ENCODE assay signal across 1 cellular context in the genomic region with DNA sequence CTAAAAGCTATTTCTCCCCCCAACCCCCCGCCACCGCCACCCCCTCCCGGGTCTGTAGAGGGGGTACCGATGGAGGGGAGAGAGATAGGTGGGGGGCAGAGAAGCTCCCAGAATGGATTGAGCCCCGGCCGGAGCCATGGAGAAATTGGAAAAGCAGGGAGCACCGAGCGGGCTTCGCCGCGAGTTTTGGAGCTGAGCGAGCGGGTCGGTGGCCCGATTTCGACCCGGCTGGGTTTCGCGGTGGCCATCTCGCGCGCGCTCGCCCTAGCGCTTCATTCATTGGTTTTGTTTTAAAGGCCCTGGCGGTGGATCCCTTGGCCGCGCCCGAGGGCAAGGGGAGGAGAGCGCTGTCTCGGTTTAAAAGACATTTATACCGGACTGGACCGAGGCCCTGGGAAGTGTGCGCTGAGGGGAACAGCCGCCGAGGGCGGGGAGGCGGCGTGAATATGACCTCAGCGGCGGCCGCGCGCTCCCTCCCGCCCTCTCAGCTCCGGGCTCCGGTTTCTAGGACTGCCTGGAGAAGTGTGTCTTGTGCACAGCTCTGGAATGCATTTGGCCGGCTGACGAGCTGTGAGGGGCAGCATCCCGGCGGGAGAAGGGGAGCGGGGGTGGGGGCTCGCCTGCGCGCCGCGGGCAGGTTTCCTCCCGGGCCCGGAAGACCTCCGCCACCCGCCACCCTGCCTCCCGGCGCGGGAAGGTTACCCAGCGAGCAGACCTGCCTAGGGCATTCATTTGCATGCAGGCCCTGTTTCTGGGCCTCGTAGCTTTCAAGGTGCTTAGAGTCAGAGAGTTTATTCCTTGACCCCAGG.
TF ChIP-seq lines count a peak whose summit lies in the region.

No MANE protein-coding gene starts in this region.

TF ChIP-seq in HEK293, 187 proteins besides CTCF, POLR2A, EP300 and RAD21 (continued from another document and continues in another):
- TF ChIP-seq, protein P1, sequence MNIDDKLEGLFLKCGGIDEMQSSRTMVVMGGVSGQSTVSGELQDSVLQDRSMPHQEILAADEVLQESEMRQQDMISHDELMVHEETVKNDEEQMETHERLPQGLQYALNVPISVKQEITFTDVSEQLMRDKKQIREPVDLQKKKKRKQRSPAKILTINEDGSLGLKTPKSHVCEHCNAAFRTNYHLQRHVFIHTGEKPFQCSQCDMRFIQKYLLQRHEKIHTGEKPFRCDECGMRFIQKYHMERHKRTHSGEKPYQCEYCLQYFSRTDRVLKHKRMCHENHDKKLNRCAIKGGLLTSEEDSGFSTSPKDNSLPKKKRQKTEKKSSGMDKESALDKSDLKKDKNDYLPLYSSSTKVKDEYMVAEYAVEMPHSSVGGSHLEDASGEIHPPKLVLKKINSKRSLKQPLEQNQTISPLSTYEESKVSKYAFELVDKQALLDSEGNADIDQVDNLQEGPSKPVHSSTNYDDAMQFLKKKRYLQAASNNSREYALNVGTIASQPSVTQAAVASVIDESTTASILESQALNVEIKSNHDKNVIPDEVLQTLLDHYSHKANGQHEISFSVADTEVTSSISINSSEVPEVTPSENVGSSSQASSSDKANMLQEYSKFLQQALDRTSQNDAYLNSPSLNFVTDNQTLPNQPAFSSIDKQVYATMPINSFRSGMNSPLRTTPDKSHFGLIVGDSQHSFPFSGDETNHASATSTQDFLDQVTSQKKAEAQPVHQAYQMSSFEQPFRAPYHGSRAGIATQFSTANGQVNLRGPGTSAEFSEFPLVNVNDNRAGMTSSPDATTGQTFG (tag by site-specific recombination; IDR thresholded peaks at IDR 0.05; ENCODE audit: borderline replicate concordance): no peak
- TF ChIP-seq, protein P2, sequence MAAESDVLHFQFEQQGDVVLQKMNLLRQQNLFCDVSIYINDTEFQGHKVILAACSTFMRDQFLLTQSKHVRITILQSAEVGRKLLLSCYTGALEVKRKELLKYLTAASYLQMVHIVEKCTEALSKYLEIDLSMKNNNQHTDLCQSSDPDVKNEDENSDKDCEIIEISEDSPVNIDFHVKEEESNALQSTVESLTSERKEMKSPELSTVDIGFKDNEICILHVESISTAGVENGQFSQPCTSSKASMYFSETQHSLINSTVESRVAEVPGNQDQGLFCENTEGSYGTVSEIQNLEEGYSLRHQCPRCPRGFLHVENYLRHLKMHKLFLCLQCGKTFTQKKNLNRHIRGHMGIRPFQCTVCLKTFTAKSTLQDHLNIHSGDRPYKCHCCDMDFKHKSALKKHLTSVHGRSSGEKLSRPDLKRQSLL (tag by site-specific recombination; IDR thresholded peaks at IDR 0.05): peak; percentile 89
- no peak for TF ChIP-seq ZNF514 (tag by site-specific recombination; IDR thresholded peaks at IDR 0.05)
- TF ChIP-seq ZNF571 (tag by site-specific recombination; IDR thresholded peaks at IDR 0.05): no peak
- TF ChIP-seq SCRT2 (tag by site-specific recombination; IDR thresholded peaks at IDR 0.05): no peak
- TF ChIP-seq KLF7 (tag by site-specific recombination; IDR thresholded peaks at IDR 0.05; ENCODE audit: borderline replicate concordance): peak; percentile 24; the same call in 1 of the 2 replicates
- TF ChIP-seq, protein P3, sequence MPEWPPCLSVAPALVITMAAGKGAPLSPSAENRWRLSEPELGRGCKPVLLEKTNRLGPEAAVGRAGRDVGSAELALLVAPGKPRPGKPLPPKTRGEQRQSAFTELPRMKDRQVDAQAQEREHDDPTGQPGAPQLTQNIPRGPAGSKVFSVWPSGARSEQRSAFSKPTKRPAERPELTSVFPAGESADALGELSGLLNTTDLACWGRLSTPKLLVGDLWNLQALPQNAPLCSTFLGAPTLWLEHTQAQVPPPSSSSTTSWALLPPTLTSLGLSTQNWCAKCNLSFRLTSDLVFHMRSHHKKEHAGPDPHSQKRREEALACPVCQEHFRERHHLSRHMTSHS (tag by site-specific recombination; IDR thresholded peaks at IDR 0.05): 0 out of 2 replicates have a peak, but pooled peaks have one; percentile 5
- TF ChIP-seq ZNF548 (tag by site-specific recombination; IDR thresholded peaks at IDR 0.05): no peak
- TF ChIP-seq, protein P4, sequence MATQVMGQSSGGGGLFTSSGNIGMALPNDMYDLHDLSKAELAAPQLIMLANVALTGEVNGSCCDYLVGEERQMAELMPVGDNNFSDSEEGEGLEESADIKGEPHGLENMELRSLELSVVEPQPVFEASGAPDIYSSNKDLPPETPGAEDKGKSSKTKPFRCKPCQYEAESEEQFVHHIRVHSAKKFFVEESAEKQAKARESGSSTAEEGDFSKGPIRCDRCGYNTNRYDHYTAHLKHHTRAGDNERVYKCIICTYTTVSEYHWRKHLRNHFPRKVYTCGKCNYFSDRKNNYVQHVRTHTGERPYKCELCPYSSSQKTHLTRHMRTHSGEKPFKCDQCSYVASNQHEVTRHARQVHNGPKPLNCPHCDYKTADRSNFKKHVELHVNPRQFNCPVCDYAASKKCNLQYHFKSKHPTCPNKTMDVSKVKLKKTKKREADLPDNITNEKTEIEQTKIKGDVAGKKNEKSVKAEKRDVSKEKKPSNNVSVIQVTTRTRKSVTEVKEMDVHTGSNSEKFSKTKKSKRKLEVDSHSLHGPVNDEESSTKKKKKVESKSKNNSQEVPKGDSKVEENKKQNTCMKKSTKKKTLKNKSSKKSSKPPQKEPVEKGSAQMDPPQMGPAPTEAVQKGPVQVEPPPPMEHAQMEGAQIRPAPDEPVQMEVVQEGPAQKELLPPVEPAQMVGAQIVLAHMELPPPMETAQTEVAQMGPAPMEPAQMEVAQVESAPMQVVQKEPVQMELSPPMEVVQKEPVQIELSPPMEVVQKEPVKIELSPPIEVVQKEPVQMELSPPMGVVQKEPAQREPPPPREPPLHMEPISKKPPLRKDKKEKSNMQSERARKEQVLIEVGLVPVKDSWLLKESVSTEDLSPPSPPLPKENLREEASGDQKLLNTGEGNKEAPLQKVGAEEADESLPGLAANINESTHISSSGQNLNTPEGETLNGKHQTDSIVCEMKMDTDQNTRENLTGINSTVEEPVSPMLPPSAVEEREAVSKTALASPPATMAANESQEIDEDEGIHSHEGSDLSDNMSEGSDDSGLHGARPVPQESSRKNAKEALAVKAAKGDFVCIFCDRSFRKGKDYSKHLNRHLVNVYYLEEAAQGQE (tag by site-specific recombination; IDR thresholded peaks at IDR 0.05): 0 out of 2 replicates have a peak, but pooled peaks have one; percentile 28
- TF ChIP-seq ZNF433 (tag by site-specific recombination; IDR thresholded peaks at IDR 0.05; ENCODE audit: low read depth): no peak; the same call in 1 of the 2 replicates
- no peak for TF ChIP-seq ZNF174 (tag by site-specific recombination; IDR thresholded peaks at IDR 0.05)
- TF ChIP-seq WT1 (tag by site-specific recombination; IDR thresholded peaks at IDR 0.05): peak; percentile 79
- no peak for TF ChIP-seq GLI4 (tag by site-specific recombination; IDR thresholded peaks at IDR 0.05)
- TF ChIP-seq ZNF544 (tag by site-specific recombination; IDR thresholded peaks at IDR 0.05): no peak
- TF ChIP-seq, protein P5, sequence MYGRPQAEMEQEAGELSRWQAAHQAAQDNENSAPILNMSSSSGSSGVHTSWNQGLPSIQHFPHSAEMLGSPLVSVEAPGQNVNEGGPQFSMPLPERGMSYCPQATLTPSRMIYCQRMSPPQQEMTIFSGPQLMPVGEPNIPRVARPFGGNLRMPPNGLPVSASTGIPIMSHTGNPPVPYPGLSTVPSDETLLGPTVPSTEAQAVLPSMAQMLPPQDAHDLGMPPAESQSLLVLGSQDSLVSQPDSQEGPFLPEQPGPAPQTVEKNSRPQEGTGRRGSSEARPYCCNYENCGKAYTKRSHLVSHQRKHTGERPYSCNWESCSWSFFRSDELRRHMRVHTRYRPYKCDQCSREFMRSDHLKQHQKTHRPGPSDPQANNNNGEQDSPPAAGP (tag by site-specific recombination; IDR thresholded peaks at IDR 0.05): peak; percentile 81; the same call in 1 of the 2 replicates
- no peak for TF ChIP-seq ZNF112 (tag by site-specific recombination; IDR thresholded peaks at IDR 0.05)
- TF ChIP-seq ZNF423 (tag by site-specific recombination; IDR thresholded peaks at IDR 0.05): no peak
- no peak for TF ChIP-seq MEIS1 (CRISPR knock-in tag; IDR thresholded peaks at IDR 0.05; ENCODE audit: borderline replicate concordance)
- TF ChIP-seq, protein P6, sequence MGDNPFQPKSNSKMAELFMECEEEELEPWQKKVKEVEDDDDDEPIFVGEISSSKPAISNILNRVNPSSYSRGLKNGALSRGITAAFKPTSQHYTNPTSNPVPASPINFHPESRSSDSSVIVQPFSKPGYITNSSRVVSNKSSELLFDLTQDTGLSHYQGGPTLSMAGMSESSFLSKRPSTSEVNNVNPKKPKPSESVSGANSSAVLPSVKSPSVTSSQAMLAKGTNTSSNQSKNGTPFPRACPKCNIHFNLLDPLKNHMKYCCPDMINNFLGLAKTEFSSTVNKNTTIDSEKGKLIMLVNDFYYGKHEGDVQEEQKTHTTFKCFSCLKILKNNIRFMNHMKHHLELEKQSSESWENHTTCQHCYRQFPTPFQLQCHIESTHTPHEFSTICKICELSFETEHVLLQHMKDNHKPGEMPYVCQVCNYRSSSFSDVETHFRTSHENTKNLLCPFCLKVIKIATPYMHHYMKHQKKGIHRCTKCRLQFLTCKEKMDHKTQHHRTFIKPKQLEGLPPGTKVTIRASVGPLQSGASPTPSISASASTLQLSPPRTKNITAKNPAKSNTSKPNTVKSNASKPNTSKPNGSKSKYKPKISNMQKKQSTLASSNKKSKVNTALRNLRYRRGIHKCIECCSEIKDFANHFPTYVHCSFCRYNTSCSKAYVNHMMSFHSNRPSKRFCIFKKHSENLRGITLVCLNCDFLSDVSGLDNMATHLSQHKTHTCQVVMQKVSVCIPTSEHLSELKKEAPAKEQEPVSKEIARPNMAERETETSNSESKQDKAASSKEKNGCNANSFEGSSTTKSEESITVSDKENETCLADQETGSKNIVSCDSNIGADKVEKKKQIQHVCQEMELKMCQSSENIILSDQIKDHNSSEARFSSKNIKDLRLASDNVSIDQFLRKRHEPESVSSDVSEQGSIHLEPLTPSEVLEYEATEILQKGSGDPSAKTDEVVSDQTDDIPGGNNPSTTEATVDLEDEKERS (tag by site-specific recombination; IDR thresholded peaks at IDR 0.05): no peak
- TF ChIP-seq ZNF529 (tag by site-specific recombination; IDR thresholded peaks at IDR 0.05; ENCODE audit: insufficient replicate concordance): no peak
- TF ChIP-seq ZNF23 (tag by site-specific recombination; IDR thresholded peaks at IDR 0.05; ENCODE audit: borderline replicate concordance): no peak
- no peak for TF ChIP-seq ZNF266 (tag by site-specific recombination; IDR thresholded peaks at IDR 0.05; ENCODE audit: low read depth)
- TF ChIP-seq OVOL3 (tag by site-specific recombination; IDR thresholded peaks at IDR 0.05): 0 out of 2 replicates have a peak, but pooled peaks have one; percentile 26
- no peak for TF ChIP-seq ZNF621 (tag by site-specific recombination; IDR thresholded peaks at IDR 0.05)
- TF ChIP-seq ZNF146 (tag by site-specific recombination; IDR thresholded peaks at IDR 0.05): no peak
- no peak for TF ChIP-seq ZSCAN16 (tag by site-specific recombination; IDR thresholded peaks at IDR 0.05)
- no peak for TF ChIP-seq ZNF558 (tag by site-specific recombination; IDR thresholded peaks at IDR 0.05)
- TF ChIP-seq, protein P7, sequence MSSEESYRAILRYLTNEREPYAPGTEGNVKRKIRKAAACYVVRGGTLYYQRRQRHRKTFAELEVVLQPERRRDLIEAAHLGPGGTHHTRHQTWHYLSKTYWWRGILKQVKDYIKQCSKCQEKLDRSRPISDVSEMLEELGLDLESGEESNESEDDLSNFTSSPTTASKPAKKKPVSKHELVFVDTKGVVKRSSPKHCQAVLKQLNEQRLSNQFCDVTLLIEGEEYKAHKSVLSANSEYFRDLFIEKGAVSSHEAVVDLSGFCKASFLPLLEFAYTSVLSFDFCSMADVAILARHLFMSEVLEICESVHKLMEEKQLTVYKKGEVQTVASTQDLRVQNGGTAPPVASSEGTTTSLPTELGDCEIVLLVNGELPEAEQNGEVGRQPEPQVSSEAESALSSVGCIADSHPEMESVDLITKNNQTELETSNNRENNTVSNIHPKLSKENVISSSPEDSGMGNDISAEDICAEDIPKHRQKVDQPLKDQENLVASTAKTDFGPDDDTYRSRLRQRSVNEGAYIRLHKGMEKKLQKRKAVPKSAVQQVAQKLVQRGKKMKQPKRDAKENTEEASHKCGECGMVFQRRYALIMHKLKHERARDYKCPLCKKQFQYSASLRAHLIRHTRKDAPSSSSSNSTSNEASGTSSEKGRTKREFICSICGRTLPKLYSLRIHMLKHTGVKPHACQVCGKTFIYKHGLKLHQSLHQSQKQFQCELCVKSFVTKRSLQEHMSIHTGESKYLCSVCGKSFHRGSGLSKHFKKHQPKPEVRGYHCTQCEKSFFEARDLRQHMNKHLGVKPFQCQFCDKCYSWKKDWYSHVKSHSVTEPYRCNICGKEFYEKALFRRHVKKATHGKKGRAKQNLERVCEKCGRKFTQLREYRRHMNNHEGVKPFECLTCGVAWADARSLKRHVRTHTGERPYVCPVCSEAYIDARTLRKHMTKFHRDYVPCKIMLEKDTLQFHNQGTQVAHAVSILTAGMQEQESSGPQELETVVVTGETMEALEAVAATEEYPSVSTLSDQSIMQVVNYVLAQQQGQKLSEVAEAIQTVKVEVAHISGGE (tag by site-specific recombination; conservative IDR thresholded peaks at IDR 0.05; ENCODE audit: low read depth): peak; percentile 88
- TF ChIP-seq ZBTB8A (tag by site-specific recombination; IDR thresholded peaks at IDR 0.05): peak; percentile 67; the same call in 1 of the 2 replicates
- TF ChIP-seq SP2 (tag by site-specific recombination; IDR thresholded peaks at IDR 0.05): peak; percentile 74
- TF ChIP-seq, protein P8, sequence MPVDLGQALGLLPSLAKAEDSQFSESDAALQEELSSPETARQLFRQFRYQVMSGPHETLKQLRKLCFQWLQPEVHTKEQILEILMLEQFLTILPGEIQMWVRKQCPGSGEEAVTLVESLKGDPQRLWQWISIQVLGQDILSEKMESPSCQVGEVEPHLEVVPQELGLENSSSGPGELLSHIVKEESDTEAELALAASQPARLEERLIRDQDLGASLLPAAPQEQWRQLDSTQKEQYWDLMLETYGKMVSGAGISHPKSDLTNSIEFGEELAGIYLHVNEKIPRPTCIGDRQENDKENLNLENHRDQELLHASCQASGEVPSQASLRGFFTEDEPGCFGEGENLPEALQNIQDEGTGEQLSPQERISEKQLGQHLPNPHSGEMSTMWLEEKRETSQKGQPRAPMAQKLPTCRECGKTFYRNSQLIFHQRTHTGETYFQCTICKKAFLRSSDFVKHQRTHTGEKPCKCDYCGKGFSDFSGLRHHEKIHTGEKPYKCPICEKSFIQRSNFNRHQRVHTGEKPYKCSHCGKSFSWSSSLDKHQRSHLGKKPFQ (tag by site-specific recombination; IDR thresholded peaks at IDR 0.05): peak; percentile 60; the same call in 1 of the 2 replicates
- TF ChIP-seq ZSCAN23 (tag by site-specific recombination; IDR thresholded peaks at IDR 0.05): no peak
- TF ChIP-seq ZNF776 (tag by site-specific recombination; IDR thresholded peaks at IDR 0.05; ENCODE audit: borderline replicate concordance): no peak
- no peak for TF ChIP-seq ZNF747 (tag by site-specific recombination; IDR thresholded peaks at IDR 0.05)
- no peak for TF ChIP-seq MZF1 (tag by site-specific recombination; IDR thresholded peaks at IDR 0.05; ENCODE audit: borderline replicate concordance)
